In genomic region chr6:148461247-148461646, GRCh38 we compare ENCODE assay signal across 1 cellular context.
TF ChIP-seq lines count a peak whose summit lies in the region.

No MANE protein-coding gene starts in this region.

TF ChIP-seq in IMR-90, 13 proteins besides CTCF, POLR2A, EP300 and RAD21:
- no peak for TF ChIP-seq MAZ (IDR thresholded peaks at IDR 0.05; ENCODE audit: borderline replicate concordance, low read depth, low read length)
- TF ChIP-seq RCOR1 (IDR thresholded peaks at IDR 0.05; ENCODE audit: insufficient replicate concordance, low read length), result no peak
- TF ChIP-seq, protein P1, sequence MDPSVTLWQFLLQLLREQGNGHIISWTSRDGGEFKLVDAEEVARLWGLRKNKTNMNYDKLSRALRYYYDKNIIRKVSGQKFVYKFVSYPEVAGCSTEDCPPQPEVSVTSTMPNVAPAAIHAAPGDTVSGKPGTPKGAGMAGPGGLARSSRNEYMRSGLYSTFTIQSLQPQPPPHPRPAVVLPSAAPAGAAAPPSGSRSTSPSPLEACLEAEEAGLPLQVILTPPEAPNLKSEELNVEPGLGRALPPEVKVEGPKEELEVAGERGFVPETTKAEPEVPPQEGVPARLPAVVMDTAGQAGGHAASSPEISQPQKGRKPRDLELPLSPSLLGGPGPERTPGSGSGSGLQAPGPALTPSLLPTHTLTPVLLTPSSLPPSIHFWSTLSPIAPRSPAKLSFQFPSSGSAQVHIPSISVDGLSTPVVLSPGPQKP (IDR thresholded peaks at IDR 0.05; ENCODE audit: borderline replicate concordance, low read depth, low read length), result no peak
- TF ChIP-seq, protein P2, sequence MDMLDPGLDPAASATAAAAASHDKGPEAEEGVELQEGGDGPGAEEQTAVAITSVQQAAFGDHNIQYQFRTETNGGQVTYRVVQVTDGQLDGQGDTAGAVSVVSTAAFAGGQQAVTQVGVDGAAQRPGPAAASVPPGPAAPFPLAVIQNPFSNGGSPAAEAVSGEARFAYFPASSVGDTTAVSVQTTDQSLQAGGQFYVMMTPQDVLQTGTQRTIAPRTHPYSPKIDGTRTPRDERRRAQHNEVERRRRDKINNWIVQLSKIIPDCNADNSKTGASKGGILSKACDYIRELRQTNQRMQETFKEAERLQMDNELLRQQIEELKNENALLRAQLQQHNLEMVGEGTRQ (IDR thresholded peaks at IDR 0.05; ENCODE audit: low read depth, low read length), result no peak
- no peak for TF ChIP-seq BHLHE40 (IDR thresholded peaks at IDR 0.05; ENCODE audit: low read depth, low read length)
- TF ChIP-seq MAFK (IDR thresholded peaks at IDR 0.05; ENCODE audit: low read depth, low read length), result no peak
- TF ChIP-seq NFE2L2 (IDR thresholded peaks at IDR 0.05; ENCODE audit: low read depth, low read length), result no peak
- no peak for TF ChIP-seq CHD1 (IDR thresholded peaks at IDR 0.05; ENCODE audit: low read depth, low read length)
- TF ChIP-seq CEBPB (IDR thresholded peaks at IDR 0.05; ENCODE audit: low read depth, low read length), result no peak
- no peak for TF ChIP-seq RFX5 (IDR thresholded peaks at IDR 0.05; ENCODE audit: low read depth, low read length)
- TF ChIP-seq SMC3 (IDR thresholded peaks at IDR 0.05; ENCODE audit: low read depth, low read length), result no peak
- TF ChIP-seq FOS (IDR thresholded peaks at IDR 0.05; ENCODE audit: low read depth, low read length), result no peak
- no peak for TF ChIP-seq MXI1 (IDR thresholded peaks at IDR 0.05; ENCODE audit: borderline replicate concordance, low read depth, low read length)
